In genomic region chr7:36957620-36958019, GRCh38 we compare ENCODE assay signal across 23 cellular contexts.
DNase-seq lines count a peak whose midpoint lies in the region; ATAC-seq, FAIRE-seq and TF ChIP-seq lines count a peak whose summit lies in the region.
"Had no signal": no experiment of that assay in that cellular context is flagged by ENCODE, and none has a peak within 500 bp of the region (broad histone marks: within the 10 kb centered on the region; RNA-seq: fewer than 3 reads in every experiment).

No MANE protein-coding gene starts in this region.

- H3K27ac ChIP-seq in KMS-11: no peak overlapping the region; the same call in 1 of the 2 replicates
- H3K27ac ChIP-seq in GM12878 (ENCODE audit: control insufficient read depth, insufficient read depth): no peak overlapping the region
- H3K27ac ChIP-seq in neutrophil: peak overlapping the region; percentile 35
- H3K27ac ChIP-seq: GM23248, RWPE1 had no signal

- TF ChIP-seq POLR2A in GM12878 (IDR thresholded peaks at IDR 0.05; ENCODE audit: low read depth, low read length): no peak

- peaks cover 2% of the 10 kb centered on the region; the same call in 1 of the 3 replicates for H3K9me3 ChIP-seq in GM12878 (replicated peaks; ENCODE audit: control insufficient read depth, insufficient read depth, low read length)
- no peaks in the 10 kb centered on the region for H3K9me3 ChIP-seq in neutrophil

- FAIRE-seq in GM19239 (lab: Jason Lieb, UNC) (peak; percentile 33), GM12878 (lab: Jason Lieb, UNC) (no peak)
- FAIRE-seq: GM18507 had no signal

- 68% methylated on average over 3 of the region's 3 CpGs for WGBS in GM12878 (ENCODE audit: insufficient coverage, insufficient replicate concordance, low lambda C conversion rate, missing lambda C conversion rate)

- H3K4me2 ChIP-seq in KMS-11: peak overlapping the region; percentile 52
- no peak overlapping the region; the same call in 1 of the 2 replicates for H3K4me2 ChIP-seq in GM12878 (ENCODE audit: control insufficient read depth, insufficient read depth)

- SMC1A ChIA-PET in GM12878 (lab: Charles Lee; ENCODE audit: uncharacterized antibody, unreplicated experiment): interaction anchor here (0.6 to 6.9 kb wide), 12 partner anchors 10 to 1073 kb away, joined by 3 to 92 read pairs (median 4); no protein-coding TSS in a partner anchor

- no peaks in the 10 kb centered on the region for H3K27me3 ChIP-seq in KMS-11 (ENCODE audit: insufficient read depth, low read depth)
- H3K27me3 ChIP-seq in GM12878 (replicated peaks in 1 of 2; ENCODE audit: control insufficient read depth in 2 of 2, insufficient read depth in 2 of 2, low read length in 1 of 2): no peaks in the 10 kb centered on the region
- no peaks in the 10 kb centered on the region for H3K27me3 ChIP-seq in neutrophil

- CTCF ChIA-PET in GM12878 (lab: Yijun Ruan, JAX): interaction anchor here (1.0 to 3.0 kb wide), 4 partner anchors 10 to 241 kb away, joined by 3 to 19 read pairs (median 6); no protein-coding TSS in a partner anchor

- H4K20me1 ChIP-seq in KMS-11 (ENCODE audit: insufficient read depth) (no peaks in the 10 kb centered on the region), GM12878 (ENCODE audit: control insufficient read depth, insufficient read depth) (no peaks in the 10 kb centered on the region)

- POLR2A ChIA-PET in GM12878 (lab: Charles Lee): interaction anchor here (0.5 to 5.7 kb wide), 5 partner anchors 8 to 226 kb away, joined by 3 to 27 read pairs (median 3); no protein-coding TSS in a partner anchor

- H2AFZ ChIP-seq in KMS-11 (ENCODE audit: low read depth) (no peak overlapping the region), GM12878 (ENCODE audit: control insufficient read depth, low read depth, low read length) (no peak overlapping the region)
- H2AFZ ChIP-seq: GM23248 had no signal

- TF ChIP-seq RAD21 in GM12878 (IDR thresholded peaks at IDR 0.05; ENCODE audit: insufficient read depth, low read depth, low read length): no peak

- in situ Hi-C loops in GM12878 (cut with MboI): loop anchor here (10.0 kb wide), 1 partner anchor 387 kb away; no protein-coding TSS in a partner anchor

- RAD21 ChIA-PET in GM12878 (lab: Charles Lee; ENCODE audit: unreplicated experiment): interaction anchor here (0.8 to 2.5 kb wide), 4 partner anchors 13 to 289 kb away, joined by 3 to 10 read pairs (median 4); no protein-coding TSS in a partner anchor

- intact Hi-C loops in GM12878 (cut with micrococcal nuclease; ENCODE audit: unreplicated experiment): no loop called here

- TF ChIP-seq EP300 in GM12878 (IDR thresholded peaks at IDR 0.05; ENCODE audit: borderline replicate concordance in 1 of 2, control insufficient read depth in 1 of 2, low read depth in 2 of 2, low read length in 2 of 2): no peak

- H3K79me2 ChIP-seq in KMS-11 (ENCODE audit: insufficient read depth, low read depth): no peaks in the 10 kb centered on the region
- H3K79me2 ChIP-seq in GM12878 (ENCODE audit: control insufficient read depth, insufficient read depth, low read length): no peaks in the 10 kb centered on the region

- no peak for TF ChIP-seq CTCF in KMS-11 (conservative IDR thresholded peaks at IDR 0.05; ENCODE audit: low read depth, low read length)
- TF ChIP-seq CTCF in GM12878 (IDR thresholded peaks at IDR 0.05 in 2 of 3, conservative IDR thresholded peaks at IDR 0.05 in 1 of 3; ENCODE audit: control insufficient read depth in 2 of 3, extremely low read depth in 1 of 3, insufficient read depth in 1 of 3, low read depth in 3 of 3, low read length in 3 of 3): no peak
- no peak for TF ChIP-seq CTCF in neutrophil (IDR thresholded peaks at IDR 0.05)

- BruUV-seq in GM12878 (replicated peaks; lab: Mats Ljungman, UMichigan): no TSS peak

- H3K4me3 ChIP-seq in KMS-11 (IDR thresholded peaks at IDR 0.05; ENCODE audit: insufficient read depth, low read depth, low read length) (no peak overlapping the region), GM12878 (no peak overlapping the region), neutrophil (ENCODE audit: low read depth in 1 of 2, low read length in 1 of 2) (no peak overlapping the region)
- H3K4me3 ChIP-seq: GM23248 had no signal

- DNase-seq in GM19239 (ENCODE audit: insufficient read length, low spot score) (no peak), GM12878 (ENCODE audit: low read depth, low spot score) (no peak), NCI-H446 treated with DMSO at 0.1 percent for 48 hours (lab: John Stamatoyannopoulos, UW) (no peak), NCI-H526 treated with DMSO at 0.1 percent for 48 hours (lab: John Stamatoyannopoulos, UW) (no peak)
- DNase-seq: C1 segment of cervical spinal cord; CD4-positive, alpha-beta memory T cell; COR-L47; EL; GF-D8; GM23248; H9; IMR-90; KG1; NCI-H1092; NCI-H187; NCI-H2171 treated with DMSO at 0.1 percent for 48 hours; NCI-H524 treated with DMSO at 0.1 percent for 48 hours; NCI-H82 had no signal

- H3K4me1 ChIP-seq in KMS-11 (ENCODE audit: low read depth, poor library complexity, severe bottlenecking): peaks cover 58% of the 10 kb centered on the region
- peaks cover 30% of the 10 kb centered on the region for H3K4me1 ChIP-seq in GM12878 (ENCODE audit: control insufficient read depth, insufficient read depth, low read length)
- peaks cover 9 to 13% of the 10 kb centered on the region in 2 experiments for H3K4me1 ChIP-seq in neutrophil (ENCODE audit: control insufficient read depth in 1 of 2, insufficient read depth in 1 of 2, low read depth in 1 of 2, low read length in 1 of 2)

- peak; percentile 29; the same call in 1 of the 3 replicates for ATAC-seq in GM12878
- ATAC-seq in HG03460 (IDR thresholded peaks at IDR 0.05; ENCODE audit: unreplicated experiment): no peak

- H3K36me3 ChIP-seq in KMS-11 (ENCODE audit: insufficient read depth): no peaks in the 10 kb centered on the region
- no peaks in the 10 kb centered on the region for H3K36me3 ChIP-seq in GM12878 (ENCODE audit: control insufficient read depth in 2 of 2, insufficient read depth in 2 of 2, low read length in 1 of 2)
- H3K36me3 ChIP-seq in neutrophil: no peaks in the 10 kb centered on the region

- H3K9ac ChIP-seq in KMS-11 (no peak overlapping the region), GM12878 (ENCODE audit: control insufficient read depth, insufficient read depth, low read length) (no peak overlapping the region)
- H3K9ac ChIP-seq: GM23248 had no signal

TF ChIP-seq in GM12878, 131 proteins besides CTCF, POLR2A, EP300 and RAD21:
- no peak for TF ChIP-seq PML (IDR thresholded peaks at IDR 0.05; ENCODE audit: low read length)
- TF ChIP-seq RUNX3 (IDR thresholded peaks at IDR 0.05; ENCODE audit: low read length): peak; percentile 28
- TF ChIP-seq SMAD5 (IDR thresholded peaks at IDR 0.05; ENCODE audit: low read depth): no peak
- no peak for TF ChIP-seq NFIC (IDR thresholded peaks at IDR 0.05; ENCODE audit: low read depth, low read length)
- no peak for TF ChIP-seq E2F4 (IDR thresholded peaks at IDR 0.05; ENCODE audit: low read depth, low read length)
